Comparison of ENCODE assay signal across 34 cellular contexts in genomic region chr1:181733486-181733885, GRCh38.
"Had no signal": no experiment of that assay in that cellular context is flagged by ENCODE, and none has a peak within 500 bp of the region (broad histone marks: within the 10 kb centered on the region; RNA-seq: fewer than 3 reads in every experiment).

No MANE protein-coding gene starts in this region.

- H3K4me3 ChIP-seq: MG63 had no signal

- H3K9ac ChIP-seq: KMS-11 had no signal

- DNase-seq: Karpas-422, Kasumi-1, KBM-7, KG1, MG63, MM.1S, MV-4-11, NCI-H1048, NCI-H1092, NCI-H1092 treated with DMSO at 0.1 percent for 48 hours, NCI-H1105, NCI-H1105 treated with DMSO at 0.1 percent for 48 hours, NCI-H1417, NCI-H1417 treated with DMSO at 0.1 percent for 48 hours, NCI-H1436, NCI-H1436 treated with DMSO at 0.1 percent for 48 hours, NCI-H146, NCI-H1694, NCI-H1694 treated with DMSO at 0.1 percent for 48 hours, NCI-H187, NCI-H187 treated with DMSO at 0.1 percent for 48 hours, NCI-H1930, NCI-H2029, NCI-H2029 treated with DMSO at 0.1 percent for 48 hours, NCI-H2081 treated with DMSO at 0.1 percent for 48 hours, NCI-H2107, NCI-H2171, NCI-H2171 treated with DMSO at 0.1 percent for 48 hours, NCI-H2227 treated with DMSO at 0.1 percent for 48 hours, NCI-H226, NCI-H345, NCI-H446, NCI-H446 treated with DMSO at 0.1 percent for 48 hours had no signal

- H3K27me3 ChIP-seq: MG63 had no signal

- H3K9me3 ChIP-seq: MG63 had no signal

- H3K36me3 ChIP-seq: MG63 had no signal

- H3K27ac ChIP-seq: KMS-11 had no signal

- H3K4me2 ChIP-seq: KMS-11 had no signal
